ENCODE assay signal across 11 cellular contexts in the genomic region with DNA sequence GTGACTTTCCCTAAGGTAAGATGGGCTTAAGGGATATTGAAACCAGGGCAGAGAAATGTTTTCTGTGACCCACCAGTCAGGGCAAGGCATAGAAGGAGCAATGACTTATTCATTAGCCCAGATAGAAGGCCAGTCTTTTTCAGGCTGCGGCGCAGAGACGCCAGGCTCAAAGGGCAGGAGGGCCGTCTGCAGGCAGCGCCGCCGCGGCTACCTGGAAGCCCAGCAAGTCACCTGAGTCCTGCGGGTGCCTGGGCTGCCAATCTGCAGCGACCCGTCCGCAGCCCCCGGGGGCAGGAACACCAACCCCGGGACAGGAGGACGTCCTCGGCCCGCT. TPM values are rescaled to one million over a fixed set of nuclear protein-coding genes. Genes with fewer than 3 reads are reported as not detected.
DNase-seq lines count a peak whose midpoint lies in the region; ATAC-seq and TF ChIP-seq lines count a peak whose summit lies in the region.
"Had no signal": no experiment of that assay in that cellular context is flagged by ENCODE, and none has a peak within 500 bp of the region (broad histone marks: within the 10 kb centered on the region; RNA-seq: fewer than 3 reads in every experiment).

No MANE protein-coding gene starts in this region.

- H3K27me3 ChIP-seq in SJSA1 (replicated peaks) (peaks cover 30% of the 10 kb centered on the region), rectal smooth muscle tissue (ENCODE audit: control insufficient read depth, insufficient read depth, low read length) (peaks cover 2% of the 10 kb centered on the region)

- H3K4me3 ChIP-seq in SJSA1 = peak overlapping the region; percentile 35
- peak overlapping the region; percentile 57 for H3K4me3 ChIP-seq in rectal smooth muscle tissue (ENCODE audit: low read length)

- H3K27ac ChIP-seq in SJSA1 (no peak overlapping the region), rectal smooth muscle tissue (ENCODE audit: low read depth, low read length) (no peak overlapping the region)

- no peaks in the 10 kb centered on the region for H3K9me3 ChIP-seq in SJSA1 (replicated peaks)

- no peaks in the 10 kb centered on the region for H3K4me1 Mint-ChIP-seq in glutamatergic neuron (ENCODE audit: low read depth, unreplicated experiment)
- H3K4me1 Mint-ChIP-seq in stimulated activated memory B cell treated with anti-CD40 and anti-IgM and Interleukin-4, amounts not matched to agents 10 μg/mL and 1 μg/mL and 100 μg/mL, for 72 hours = peaks cover 6% of the 10 kb centered on the region
- H3K4me1 Mint-ChIP-seq in activated T-cell treated with anti-CD3 and anti-CD28 coated beads, Interleukin-2, amount 50 U/mL, for 4 hours (ENCODE audit: low read depth) = peaks cover 4% of the 10 kb centered on the region

- H3K4me3 Mint-ChIP-seq in glutamatergic neuron (ENCODE audit: unreplicated experiment) = peak overlapping the region; percentile 87
- no peak overlapping the region for H3K4me3 Mint-ChIP-seq in stimulated activated memory B cell treated with anti-CD40 and anti-IgM and Interleukin-4, amounts not matched to agents 10 μg/mL and 1 μg/mL and 100 μg/mL, for 72 hours
- no peak overlapping the region for H3K4me3 Mint-ChIP-seq in activated T-cell treated with anti-CD3 and anti-CD28 coated beads, Interleukin-2, amount 50 U/mL, for 4 hours

- peaks cover 5% of the 10 kb centered on the region for H3K9me3 Mint-ChIP-seq in glutamatergic neuron (ENCODE audit: unreplicated experiment)
- H3K9me3 Mint-ChIP-seq in stimulated activated memory B cell treated with anti-CD40 and anti-IgM and Interleukin-4, amounts not matched to agents 10 μg/mL and 1 μg/mL and 100 μg/mL, for 72 hours = peaks cover 2% of the 10 kb centered on the region
- peaks cover 5% of the 10 kb centered on the region for H3K9me3 Mint-ChIP-seq in activated T-cell treated with anti-CD3 and anti-CD28 coated beads, Interleukin-2, amount 50 U/mL, for 4 hours

- H3K9ac ChIP-seq in rectal smooth muscle tissue (ENCODE audit: low read length) = no peak overlapping the region

- no peaks in the 10 kb centered on the region for H3K36me3 ChIP-seq in SJSA1
- H3K36me3 ChIP-seq in rectal smooth muscle tissue (ENCODE audit: control insufficient read depth, insufficient read depth, low read length) = no peaks in the 10 kb centered on the region

- H3K27me3 Mint-ChIP-seq in glutamatergic neuron (ENCODE audit: unreplicated experiment) = peaks cover 7% of the 10 kb centered on the region
- H3K27me3 Mint-ChIP-seq in stimulated activated memory B cell treated with anti-CD40 and anti-IgM and Interleukin-4, amounts not matched to agents 10 μg/mL and 1 μg/mL and 100 μg/mL, for 72 hours = peaks cover 35% of the 10 kb centered on the region
- peaks cover 30% of the 10 kb centered on the region for H3K27me3 Mint-ChIP-seq in activated T-cell treated with anti-CD3 and anti-CD28 coated beads, Interleukin-2, amount 50 U/mL, for 4 hours (ENCODE audit: low read depth)

- TF ChIP-seq CTCF in glutamatergic neuron (IDR thresholded peaks at IDR 0.05; ENCODE audit: partially characterized antibody, unreplicated experiment) = no peak

- no peak overlapping the region for H3K27ac Mint-ChIP-seq in glutamatergic neuron (ENCODE audit: unreplicated experiment)
- H3K27ac Mint-ChIP-seq in stimulated activated memory B cell treated with anti-CD40 and anti-IgM and Interleukin-4, amounts not matched to agents 10 μg/mL and 1 μg/mL and 100 μg/mL, for 72 hours = no peak overlapping the region

- no peaks in the 10 kb centered on the region for H3K36me3 Mint-ChIP-seq in glutamatergic neuron (ENCODE audit: unreplicated experiment)
- no peaks in the 10 kb centered on the region for H3K36me3 Mint-ChIP-seq in stimulated activated memory B cell treated with anti-CD40 and anti-IgM and Interleukin-4, amounts not matched to agents 10 μg/mL and 1 μg/mL and 100 μg/mL, for 72 hours
- no peaks in the 10 kb centered on the region for H3K36me3 Mint-ChIP-seq in activated T-cell treated with anti-CD3 and anti-CD28 coated beads, Interleukin-2, amount 50 U/mL, for 4 hours (ENCODE audit: insufficient read depth)

- ATAC-seq in GM19351 (IDR thresholded peaks at IDR 0.05; ENCODE audit: unreplicated experiment) = peak; percentile 5
- ATAC-seq in GM21825 (IDR thresholded peaks at IDR 0.05; ENCODE audit: unreplicated experiment) = no peak
- ATAC-seq in HG03457 (IDR thresholded peaks at IDR 0.05; ENCODE audit: unreplicated experiment) = no peak
- no peak for ATAC-seq in stimulated activated memory B cell treated with anti-CD40 and anti-IgM and Interleukin-4, amounts not matched to agents 10 μg/mL and 1 μg/mL and 100 μg/mL, for 72 hours
- no peak for ATAC-seq in activated T-cell treated with anti-CD3 and anti-CD28 coated beads, Interleukin-2, amount 50 U/mL, for 4 hours

- DNase-seq in SJSA1 (ENCODE audit: low read depth in 1 of 2, low spot score in 2 of 2) (no peak), glutamatergic neuron (no peak)
- no peak for DNase-seq in activated T-cell treated with anti-CD3 and anti-CD28 coated beads, Interleukin-2, amount 50 U/mL, for 4 hours
- DNase-seq: activated CD4-positive, alpha-beta T cell treated with anti-CD3 and anti-CD28 coated beads for 1 hour; effector memory CD4-positive, alpha-beta T cell; NCI-H187 treated with DMSO at 0.1 percent for 48 hours had no signal

- H3K4me1 ChIP-seq in SJSA1 (replicated peaks) (peaks cover 7% of the 10 kb centered on the region), rectal smooth muscle tissue (ENCODE audit: control insufficient read depth, insufficient read depth, low read length) (no peaks in the 10 kb centered on the region)

RNA-seq across cellular contexts. Expression of a gene that starts 0.3 kb away (rescaled TPM):
- total RNA-seq in SJSA1 (2014; rRNA removed; shearing (Covaris generic)) = 0.37 TPM in 1 of 2 replicates, not detected in the other
- 8.1 TPM for total RNA-seq in glutamatergic neuron (ENCODE audit: unreplicated experiment)
- not detected for total RNA-seq in activated T-cell treated with anti-CD3 and anti-CD28 coated beads, Interleukin-2, amount 50 U/mL, for 4 hours
